7 cellular contexts compared by ENCODE assay signal in genomic region chr14:75294649-75295033, GRCh38. TPM values are rescaled to one million over a fixed set of nuclear protein-coding genes. Genes with fewer than 3 reads are reported as not detected.
A peak's percentile ranks its signal among the peaks of the same experiment; 100 is the strongest.
DNase-seq lines count a peak whose midpoint lies in the region; ATAC-seq, FAIRE-seq and TF ChIP-seq lines count a peak whose summit lies in the region.

No MANE protein-coding gene starts in this region.

- H3K4me1 ChIP-seq in Panc1 (ENCODE audit: control insufficient read depth, insufficient read depth, low read length) (no peaks in the 10 kb centered on the region), esophagus squamous epithelium (peaks cover 27 to 62% (median 46%) of the 10 kb centered on the region in 3 donors), pancreas (peaks cover 4 to 19% (median 10%) of the 10 kb centered on the region in 3 donors)

- H3K27ac ChIP-seq in Panc1 (ENCODE audit: low read length), result no peak overlapping the region; the same call in none of the 2 replicates
- H3K27ac ChIP-seq in esophagus squamous epithelium, result peak overlapping the region; percentile 88 to 99 (median 94)
- peak overlapping the region; percentile 94 to 98 (median 96) for H3K27ac ChIP-seq in pancreas

- TSS peak; percentile 96 for BruUV-seq in Panc1 (replicated peaks; lab: Mats Ljungman, UMichigan)

- H3K36me3 ChIP-seq in Panc1 (ENCODE audit: control insufficient read depth, insufficient read depth, low read length) (no peaks in the 10 kb centered on the region), esophagus squamous epithelium (no peaks in the 10 kb centered on the region), pancreas (no peaks in the 10 kb centered on the region)

- 0% methylated on average over 9 of the region's 9 CpGs for WGBS in esophagus squamous epithelium, 2 donors
- WGBS in pancreas, 2 donors, result 1 to 3% methylated on average over 9 of the region's 9 CpGs

- H3K9me3 ChIP-seq in Panc1 (ENCODE audit: control insufficient read depth, insufficient read depth, low read depth, low read length) (no peaks in the 10 kb centered on the region), esophagus squamous epithelium (no peaks in the 10 kb centered on the region), pancreas (no peaks in the 10 kb centered on the region)

- POLR2A ChIA-PET in Panc1 (lab: Charles Lee), result interaction anchor here (0.6 to 0.9 kb wide), 3 partner anchors 10 to 367 kb away, joined by 3 to 6 read pairs (median 6); partner anchors contain the start of gene TTLL5

- H3K4me3 ChIP-seq in Panc1 (ENCODE audit: low read depth in 2 of 2, low read length in 2 of 2), result peak overlapping the region; percentile 65 to 69
- H3K4me3 ChIP-seq in esophagus squamous epithelium, result peak overlapping the region; percentile 42 to 83 (median 65)
- peak overlapping the region; percentile 16 to 74 (median 48) for H3K4me3 ChIP-seq in pancreas

- FAIRE-seq in pancreas (lab: Jason Lieb, UNC), result no peak

- TF ChIP-seq POLR2A in esophagus squamous epithelium (IDR thresholded peaks at IDR 0.05), result no peak

- peak; percentile 18 for TF ChIP-seq CTCF in GM13977 (IDR thresholded peaks at IDR 0.05; ENCODE audit: extremely low read depth, insufficient read depth, missing control alignments)
- TF ChIP-seq CTCF in Panc1 (IDR thresholded peaks at IDR 0.05), result no peak; the same call in 1 of the 2 replicates
- peak in 2 of 6 experiments; percentile 9 to 13 for TF ChIP-seq CTCF in esophagus squamous epithelium (IDR thresholded peaks at IDR 0.05)
- no peak for TF ChIP-seq CTCF in pancreas (IDR thresholded peaks at IDR 0.05)

- ATAC-seq in Panc1, result no peak
- ATAC-seq in pancreas, result peak in 2 of 4 donors; percentile 0

- intact Hi-C loops in Panc1 (cut with micrococcal nuclease; ENCODE audit: unreplicated experiment) (loop anchor here (10.0 kb wide), 1 partner anchor 430 kb away; no protein-coding TSS in a partner anchor), esophagus squamous epithelium (cut with DNase I) (loop anchor here (5.0 to 10.0 kb wide), 2 partner anchors 50 to 162 kb away; no protein-coding TSS in a partner anchor), pancreas (cut with DNase I) (loop anchor here in 2 of 3 donors (5.0 kb wide), 1 partner anchor 162 kb away; no protein-coding TSS in a partner anchor)

- DNase-seq in GM13977 (ENCODE audit: low spot score) (no peak), Panc1 (ENCODE audit: low read depth, low spot score) (no peak), esophagus squamous epithelium (lab: John Stamatoyannopoulos, UW) (no peak), pancreas (no peak), NCI-H510A (lab: John Stamatoyannopoulos, UW) (no peak), superior temporal gyrus (ENCODE audit: extremely low spot score) (no peak), MV-4-11 (lab: John Stamatoyannopoulos, UW) (no peak)

- CTCF ChIA-PET in Panc1 (lab: Charles Lee), result no interaction called here

- in situ Hi-C loops in GM13977 (cut with MboI; ENCODE audit: low pct_unique_long_range_greater_than_20kb, low sequenced_read_pairs, unreplicated experiment), result no loop called here
- in situ Hi-C loops in Panc1 (cut with HindIII; ENCODE audit: low pct_unique_long_range_greater_than_20kb, low sequenced_read_pairs), result no loop called here

- no peaks in the 10 kb centered on the region for H3K27me3 ChIP-seq in Panc1 (ENCODE audit: control insufficient read depth, insufficient read depth, low read length)
- no peaks in the 10 kb centered on the region for H3K27me3 ChIP-seq in esophagus squamous epithelium
- H3K27me3 ChIP-seq in pancreas, result no peaks in the 10 kb centered on the region

RNA-seq across cellular contexts. Expression of gene FOS, which starts 16.0 kb away (rescaled TPM):
- total RNA-seq in Panc1 (2021; ENCODE audit: unreplicated experiment) (26.8 TPM), esophagus squamous epithelium (100 to 1,000 TPM in 1 of 4 donors, 10 to 100 TPM in 3; 62.2 to 181 (median 88.6) TPM), pancreas (100 to 1,000 TPM in 2 of 6 donors, 10 to 100 TPM in 4; 56.4 to 209 (median 81.4) TPM)
- polyA plus RNA-seq in Panc1 (2012; ENCODE audit: insufficient read length), result 10.0 TPM
- polyA plus RNA-seq in pancreas, result 100 to 1,000 TPM; 103 to 303 TPM
